In genomic region chr1:15153842-15154479, GRCh38 we compare ENCODE assay signal across 1 cellular context.
TF ChIP-seq lines count a peak whose summit lies in the region.

No MANE protein-coding gene starts in this region.

TF ChIP-seq in HepG2, 621 proteins besides CTCF, POLR2A, EP300 and RAD21 (continued from another document and continues in another):
- TF ChIP-seq MEF2D (CRISPR knock-in tag; IDR thresholded peaks at IDR 0.05) (no peak), TFDP1 (CRISPR knock-in tag; IDR thresholded peaks at IDR 0.05; ENCODE audit: borderline replicate concordance) (peak; percentile 39; the same call in 1 of the 2 replicates), TEF (CRISPR knock-in tag; IDR thresholded peaks at IDR 0.05) (0 out of 2 replicates have a peak, but pooled peaks have one; percentile 20), ZNF639 (CRISPR knock-in tag; conservative IDR thresholded peaks at IDR 0.05) (no peak), MYC (CRISPR knock-in tag; IDR thresholded peaks at IDR 0.05; ENCODE audit: borderline replicate concordance) (peak; percentile 35; the same call in 1 of the 2 replicates), ZNF331 (CRISPR knock-in tag; IDR thresholded peaks at IDR 0.05) (no peak), ZNF230 (CRISPR knock-in tag; IDR thresholded peaks at IDR 0.05) (0 out of 2 replicates have a peak, but pooled peaks have one; percentile 38), ZSCAN31 (CRISPR knock-in tag; IDR thresholded peaks at IDR 0.05; ENCODE audit: low read depth) (peak; percentile 15; the same call in 1 of the 2 replicates), NR2F6 (IDR thresholded peaks at IDR 0.05) (no peak), NR2F6 (CRISPR knock-in tag; IDR thresholded peaks at IDR 0.05) (no peak), TMF1 (CRISPR knock-in tag; IDR thresholded peaks at IDR 0.05; ENCODE audit: low read depth) (0 out of 2 replicates have a peak, but pooled peaks have one; percentile 34), GABPB1 (CRISPR knock-in tag; IDR thresholded peaks at IDR 0.05) (0 out of 2 replicates have a peak, but pooled peaks have one; percentile 1), NFKB2 (CRISPR knock-in tag; IDR thresholded peaks at IDR 0.05; ENCODE audit: borderline replicate concordance) (peak; percentile 24; the same call in 1 of the 2 replicates), TSC22D2 (CRISPR knock-in tag; IDR thresholded peaks at IDR 0.05; ENCODE audit: borderline replicate concordance) (no peak), ZNF552 (CRISPR knock-in tag; IDR thresholded peaks at IDR 0.05; ENCODE audit: borderline replicate concordance) (no peak), ZBTB10 (CRISPR knock-in tag; IDR thresholded peaks at IDR 0.05; ENCODE audit: borderline replicate concordance) (no peak), ZNF10 (CRISPR knock-in tag; IDR thresholded peaks at IDR 0.05; ENCODE audit: borderline replicate concordance, low read depth) (no peak), NRL (CRISPR knock-in tag; IDR thresholded peaks at IDR 0.05; ENCODE audit: borderline replicate concordance) (0 out of 2 replicates have a peak, but pooled peaks have one; percentile 5), PAX8 (CRISPR knock-in tag; IDR thresholded peaks at IDR 0.05; ENCODE audit: borderline replicate concordance) (no peak), PAWR (CRISPR knock-in tag; IDR thresholded peaks at IDR 0.05; ENCODE audit: borderline replicate concordance) (no peak), MATR3 (CRISPR knock-in tag; IDR thresholded peaks at IDR 0.05) (no peak), TARDBP (CRISPR knock-in tag; IDR thresholded peaks at IDR 0.05) (no peak), MTA1 (CRISPR knock-in tag; IDR thresholded peaks at IDR 0.05; ENCODE audit: borderline replicate concordance) (no peak), ISL2 (CRISPR knock-in tag; IDR thresholded peaks at IDR 0.05) (0 out of 2 replicates have a peak, but pooled peaks have one; percentile 25), KDM1A (CRISPR knock-in tag; IDR thresholded peaks at IDR 0.05) (peak; percentile 15; the same call in 1 of the 2 replicates), HMGA1 (CRISPR knock-in tag; conservative IDR thresholded peaks at IDR 0.05) (no peak), TFDP2 (CRISPR knock-in tag; IDR thresholded peaks at IDR 0.05) (peak; percentile 28; the same call in 1 of the 2 replicates), NFAT5 (CRISPR knock-in tag; IDR thresholded peaks at IDR 0.05) (peak; percentile 79), MTF1 (CRISPR knock-in tag; IDR thresholded peaks at IDR 0.05) (peak; percentile 64; the same call in 1 of the 2 replicates), ZNF543 (CRISPR knock-in tag; IDR thresholded peaks at IDR 0.05) (0 out of 2 replicates have a peak, but pooled peaks have one; percentile 47), ZNF33B (CRISPR knock-in tag; IDR thresholded peaks at IDR 0.05) (0 out of 2 replicates have a peak, but pooled peaks have one; percentile 13), NPAS2 (CRISPR knock-in tag; IDR thresholded peaks at IDR 0.05; ENCODE audit: borderline replicate concordance) (no peak), ZNF768 (CRISPR knock-in tag; IDR thresholded peaks at IDR 0.05) (no peak; the same call in 1 of the 2 replicates), ZFP82 (CRISPR knock-in tag; IDR thresholded peaks at IDR 0.05; ENCODE audit: borderline replicate concordance) (no peak), E2F1 (CRISPR knock-in tag; IDR thresholded peaks at IDR 0.05) (peak; percentile 77), PCBP1 (IDR thresholded peaks at IDR 0.05; ENCODE audit: borderline replicate concordance, low read depth, low read length) (0 out of 2 replicates have a peak, but pooled peaks have one; percentile 61), ZNF570 (CRISPR knock-in tag; IDR thresholded peaks at IDR 0.05; ENCODE audit: borderline replicate concordance) (no peak), ZNF263 (CRISPR knock-in tag; IDR thresholded peaks at IDR 0.05) (peak; percentile 67; the same call in 1 of the 2 replicates), ZBTB38 (CRISPR knock-in tag; IDR thresholded peaks at IDR 0.05) (no peak), IRF1 (CRISPR knock-in tag; IDR thresholded peaks at IDR 0.05; ENCODE audit: low read depth) (no peak), ZNF160 (CRISPR knock-in tag; IDR thresholded peaks at IDR 0.05) (0 out of 2 replicates have a peak, but pooled peaks have one; percentile 34), GFI1 (CRISPR knock-in tag; IDR thresholded peaks at IDR 0.05; ENCODE audit: borderline replicate concordance) (0 out of 2 replicates have a peak, but pooled peaks have one; percentile 9), SIN3A (IDR thresholded peaks at IDR 0.05; ENCODE audit: borderline replicate concordance, low read depth, low read length) (no peak), RFX1 (IDR thresholded peaks at IDR 0.05) (no peak), TFAP4 (IDR thresholded peaks at IDR 0.05; ENCODE audit: borderline replicate concordance, low read depth) (peak; percentile 80; the same call in 1 of the 2 replicates), ZNF740 (CRISPR knock-in tag; IDR thresholded peaks at IDR 0.05) (no peak), MAF1 (CRISPR knock-in tag; IDR thresholded peaks at IDR 0.05; ENCODE audit: borderline replicate concordance) (peak; percentile 53; the same call in 1 of the 2 replicates), ZNF234 (CRISPR knock-in tag; conservative IDR thresholded peaks at IDR 0.05) (0 out of 2 replicates have a peak, but pooled peaks have one; percentile 31), HNRNPLL (IDR thresholded peaks at IDR 0.05; ENCODE audit: low read depth, low read length, poor library complexity, severe bottlenecking) (peak; percentile 44), ZNF720 (CRISPR knock-in tag; IDR thresholded peaks at IDR 0.05) (no peak)
